Comparison of ENCODE assay signal across 11 cellular contexts in the genomic region with DNA sequence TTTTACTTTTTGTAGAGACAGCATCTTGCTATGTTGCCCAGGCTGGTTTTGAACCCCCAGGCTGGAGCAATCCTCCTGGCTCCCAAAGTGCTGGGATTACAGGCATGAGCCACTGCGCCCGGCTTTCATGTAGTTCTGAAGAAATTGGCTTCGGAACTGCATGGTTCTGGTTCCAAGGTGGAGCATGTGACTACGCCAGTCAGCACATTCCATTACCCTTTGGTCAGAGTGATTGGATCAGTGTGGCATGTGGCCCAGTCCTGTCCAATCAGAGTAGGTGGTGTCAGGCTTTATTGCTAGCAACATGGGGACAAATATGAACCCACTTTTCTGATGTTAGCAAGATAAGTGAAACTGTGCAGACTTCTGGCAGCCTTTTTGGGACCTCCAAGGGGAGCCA. TPM values are rescaled to one million over a fixed set of nuclear protein-coding genes. Genes with fewer than 3 reads are reported as not detected.
DNase-seq lines count a peak whose midpoint lies in the region; ATAC-seq and TF ChIP-seq lines count a peak whose summit lies in the region.
"Had no signal": no experiment of that assay in that cellular context is flagged by ENCODE, and none has a peak within 500 bp of the region (broad histone marks: within the 10 kb centered on the region; RNA-seq: fewer than 3 reads in every experiment).

No MANE protein-coding gene starts in this region.

- H3F3A ChIP-seq in PC-3 (ENCODE audit: low read length, unreplicated experiment) (no peaks in the 10 kb centered on the region), neural progenitor cell (ENCODE audit: low read depth) (no peaks in the 10 kb centered on the region), MM.1S (ENCODE audit: insufficient read depth, low read length) (no peaks in the 10 kb centered on the region)

- H3K79me2 ChIP-seq in PC-3 (ENCODE audit: low read length) (no peaks in the 10 kb centered on the region), neural progenitor cell (ENCODE audit: low read depth) (no peaks in the 10 kb centered on the region), MM.1S (ENCODE audit: low read length) (no peaks in the 10 kb centered on the region)

- H3K27ac ChIP-seq in PC-3 (ENCODE audit: low read length) (no peak overlapping the region), neural progenitor cell (no peak overlapping the region), MM.1S (ENCODE audit: low read length) (no peak overlapping the region)

- peaks cover 22% of the 10 kb centered on the region for H3K4me1 Mint-ChIP-seq in neural progenitor cell
- H3K4me1 Mint-ChIP-seq: activated naive CD8-positive, alpha-beta T cell treated with anti-CD3 and anti-CD28 coated beads, Interleukin-2, amount 10 ng/mL, durations not matched to agents 7 days and 5 days had no signal

- intact Hi-C loops in PC-3 (cut with micrococcal nuclease) = no loop called here
- intact Hi-C loops in lower leg skin (cut with DNase I; ENCODE audit: low total_unique reads) = no loop called here

- TF ChIP-seq CTCF in PC-3 (conservative IDR thresholded peaks at IDR 0.05; ENCODE audit: low read depth, low read length) (no peak), epithelial cell of proximal tubule (conservative IDR thresholded peaks at IDR 0.05; ENCODE audit: low read depth, low read length) (no peak), lower leg skin (IDR thresholded peaks at IDR 0.05) (no peak), neural progenitor cell (IDR thresholded peaks at IDR 0.05) (no peak), MM.1S (IDR thresholded peaks at IDR 0.05; ENCODE audit: low read length) (no peak)

- H3K9me2 ChIP-seq in PC-3 (replicated peaks; ENCODE audit: low read length) (no peaks in the 10 kb centered on the region), MM.1S (replicated peaks; ENCODE audit: insufficient read depth, low read length) (no peaks in the 10 kb centered on the region)

- CTCF ChIA-PET in PC-3 (lab: Charles Lee) = no interaction called here

- ATAC-seq in PC-3 = no peak

- BruUV-seq in PC-3 (replicated peaks; lab: Mats Ljungman, UMichigan) = no TSS peak

- no peak overlapping the region for H3K27ac Mint-ChIP-seq in neural progenitor cell
- H3K27ac Mint-ChIP-seq: activated naive CD8-positive, alpha-beta T cell treated with anti-CD3 and anti-CD28 coated beads, Interleukin-2, amount 10 ng/mL, durations not matched to agents 7 days and 5 days had no signal

- DNase-seq in PC-3 = peak; percentile 22
- DNase-seq in epithelial cell of proximal tubule (ENCODE audit: low read depth) = peak; percentile 63
- DNase-seq in lower leg skin (ENCODE audit: low spot score in 2 of 2) = peak; percentile 89 to 96
- peak; percentile 88 for DNase-seq in ureter (ENCODE audit: low spot score)
- no peak for DNase-seq in NCI-H524 treated with DMSO at 0.1 percent for 48 hours (lab: John Stamatoyannopoulos, UW)
- no peak for DNase-seq in neural progenitor cell (ENCODE audit: low spot score)
- no peak for DNase-seq in MM.1S
- DNase-seq in stimulated activated CD4-positive, alpha-beta T cell treated with anti-CD3 and anti-CD28 coated beads, Interleukin-4, amount 100 ng/mL, for 24 hours = no peak
- DNase-seq: activated naive CD8-positive, alpha-beta T cell treated with anti-CD3 and anti-CD28 coated beads, Interleukin-2, amount 10 ng/mL, durations not matched to agents 7 days and 5 days; NCI-H526 treated with DMSO at 0.1 percent for 48 hours; stimulated activated CD4-positive, alpha-beta T cell treated with anti-CD3 and anti-CD28 coated beads, Interleukin-12 subunit alpha, Interleukin-12 subunit beta, amount 100 ng/mL, for 4 hours had no signal

- peaks cover 4% of the 10 kb centered on the region for H3K9me3 Mint-ChIP-seq in neural progenitor cell
- H3K9me3 Mint-ChIP-seq: activated naive CD8-positive, alpha-beta T cell treated with anti-CD3 and anti-CD28 coated beads, Interleukin-2, amount 10 ng/mL, durations not matched to agents 7 days and 5 days had no signal

- H3K4me3 ChIP-seq in PC-3 (ENCODE audit: low read length) (no peak overlapping the region), epithelial cell of proximal tubule (ENCODE audit: low read depth, low read length) (no peak overlapping the region), lower leg skin (ENCODE audit: low read depth, poor library complexity, severe bottlenecking) (no peak overlapping the region), neural progenitor cell (no peak overlapping the region), MM.1S (ENCODE audit: low read length) (no peak overlapping the region)

- H4K20me1 ChIP-seq in PC-3 (ENCODE audit: low read length) (no peaks in the 10 kb centered on the region), neural progenitor cell (ENCODE audit: low read depth) (no peaks in the 10 kb centered on the region), MM.1S (ENCODE audit: insufficient read depth, low read length) (no peaks in the 10 kb centered on the region)

- 20 to 26% methylated on average over 4 of the region's 4 CpGs for WGBS in lower leg skin, 2 donors

- H3K36me3 ChIP-seq in PC-3 (ENCODE audit: low read depth, low read length) (no peaks in the 10 kb centered on the region), neural progenitor cell (no peaks in the 10 kb centered on the region), MM.1S (replicated peaks; ENCODE audit: insufficient read depth, low read length) (no peaks in the 10 kb centered on the region)

- H3K9ac ChIP-seq in PC-3 (ENCODE audit: low read length) = no peak overlapping the region
- no peak overlapping the region for H3K9ac ChIP-seq in neural progenitor cell
- H3K9ac ChIP-seq in MM.1S (ENCODE audit: low read length) = no peak overlapping the region

- H2AFZ ChIP-seq in PC-3 (ENCODE audit: low read length) (no peak overlapping the region), neural progenitor cell (replicated peaks) (no peak overlapping the region), MM.1S (ENCODE audit: low read length) (no peak overlapping the region)

- no peaks in the 10 kb centered on the region for H3K36me3 Mint-ChIP-seq in neural progenitor cell
- H3K36me3 Mint-ChIP-seq: activated naive CD8-positive, alpha-beta T cell treated with anti-CD3 and anti-CD28 coated beads, Interleukin-2, amount 10 ng/mL, durations not matched to agents 7 days and 5 days had no signal

- H3K4me2 ChIP-seq in PC-3 (ENCODE audit: low read length) (no peak overlapping the region), neural progenitor cell (no peak overlapping the region), MM.1S (ENCODE audit: low read depth, low read length) (no peak overlapping the region)

- no peaks in the 10 kb centered on the region for H3K9me3 ChIP-seq in PC-3 (ENCODE audit: low read length)
- no peaks in the 10 kb centered on the region for H3K9me3 ChIP-seq in neural progenitor cell (ENCODE audit: low read depth)
- no peaks in the 10 kb centered on the region for H3K9me3 ChIP-seq in MM.1S (replicated peaks; ENCODE audit: insufficient read depth, low read length)

- no peak overlapping the region for H3K4me3 Mint-ChIP-seq in neural progenitor cell
- H3K4me3 Mint-ChIP-seq: activated naive CD8-positive, alpha-beta T cell treated with anti-CD3 and anti-CD28 coated beads, Interleukin-2, amount 10 ng/mL, durations not matched to agents 7 days and 5 days had no signal

- no peak for TF ChIP-seq POLR2A in lower leg skin (IDR thresholded peaks at IDR 0.05)

- H3K4me1 ChIP-seq in PC-3 (ENCODE audit: insufficient read depth, low read length) (peaks cover 11% of the 10 kb centered on the region), neural progenitor cell (peaks cover 12% of the 10 kb centered on the region), MM.1S (ENCODE audit: low read length) (no peaks in the 10 kb centered on the region)

- POLR2A ChIA-PET in PC-3 (lab: Charles Lee; ENCODE audit: unreplicated experiment) = no interaction called here

- H3K27me3 ChIP-seq in PC-3 (ENCODE audit: low read length) = no peaks in the 10 kb centered on the region
- H3K27me3 ChIP-seq in neural progenitor cell = no peaks in the 10 kb centered on the region
- H3K27me3 ChIP-seq in MM.1S (replicated peaks; ENCODE audit: insufficient read depth, low read length) = no peaks in the 10 kb centered on the region

- H3K27me3 Mint-ChIP-seq in neural progenitor cell (ENCODE audit: insufficient read depth, low read depth) = peaks cover 6% of the 10 kb centered on the region

RNA-seq across cellular contexts. Expression of gene ATOH8, which starts 16.3 kb away (rescaled TPM):
- 0.04 TPM in 1 of 2 replicates, not detected in the other for total RNA-seq in PC-3 (2014; rRNA removed)
- 0.52 and 0.94 TPM in 2 replicates for total RNA-seq in epithelial cell of proximal tubule
- total RNA-seq in lower leg skin = 10 to 100 TPM; 27.3 to 79.8 (median 33.7) TPM
- 21.8 TPM for total RNA-seq in ureter
- 0.43 TPM in 1 of 2 replicates, not detected in the other for total RNA-seq in neural progenitor cell (ENCODE audit: low replicate concordance)
- total RNA-seq: activated naive CD8-positive, alpha-beta T cell treated with anti-CD3 and anti-CD28 coated beads, Interleukin-2, amount 10 ng/mL, durations not matched to agents 7 days and 5 days had no signal

RNA-seq across cellular contexts. Expression of gene GNLY, which starts 43.3 kb away (rescaled TPM):
- not detected in 2 replicates for total RNA-seq in PC-3 (2014; rRNA removed)
- not detected in 2 replicates for total RNA-seq in epithelial cell of proximal tubule
- 1 to 10 TPM in 2 of 4 donors, under 1 TPM in 1, not detected in 1; 0.42 to 3.6 (median 1.3) TPM for total RNA-seq in lower leg skin
- 1.9 TPM for total RNA-seq in ureter
- 0.65 TPM in 1 of 2 replicates, not detected in the other for total RNA-seq in neural progenitor cell (ENCODE audit: low replicate concordance)

Comparison
In these comparisons a context has a peak if more than half of its experiments do, and no peak if none do; other contexts are left out.
1. DNase-seq: peak in PC-3 (single experiment), epithelial cell of proximal tubule (single experiment), lower leg skin (2 of 2) and ureter (single experiment); none in NCI-H524 treated with DMSO at 0.1 percent for 48 hours (single experiment), neural progenitor cell (single experiment), MM.1S (single experiment) and stimulated activated CD4-positive, alpha-beta T cell treated with anti-CD3 and anti-CD28 coated beads, Interleukin-4, amount 100 ng/mL, for 24 hours (single experiment).
2. RNA of gene ATOH8, which starts 16.3 kb away (total RNA-seq): 27.3 to 79.8 TPM in lower leg skin and 21.8 TPM in ureter (single experiment); 0.52 to 0.94 TPM in epithelial cell of proximal tubule, 0.04 TPM in PC-3 and 0.43 TPM in neural progenitor cell; every median in the first group is over 10 times any median in the second.